11 cellular contexts compared by ENCODE assay signal in genomic region chr5:124289641-124290201, GRCh38.
DNase-seq lines count a peak whose midpoint lies in the region; ATAC-seq, FAIRE-seq and TF ChIP-seq lines count a peak whose summit lies in the region.
"Had no signal": no experiment of that assay in that cellular context is flagged by ENCODE, and none has a peak within 500 bp of the region (broad histone marks: within the 10 kb centered on the region; RNA-seq: fewer than 3 reads in every experiment).

No MANE protein-coding gene starts in this region.

- no peak for TF ChIP-seq EP300 in SK-N-SH (IDR thresholded peaks at IDR 0.05; ENCODE audit: borderline replicate concordance in 1 of 2, low read depth in 1 of 2, low read length in 1 of 2)

- no peaks in the 10 kb centered on the region for H3K79me2 ChIP-seq in SK-N-SH (ENCODE audit: insufficient read depth)
- no peaks in the 10 kb centered on the region for H3K79me2 ChIP-seq in keratinocyte (ENCODE audit: control insufficient read depth, insufficient read depth, low read length)

- FAIRE-seq in keratinocyte (lab: Jason Lieb, UNC) = peak; percentile 41
- FAIRE-seq: K562 had no signal

- peak overlapping the region in 1 of 5 experiments; percentile 71 for H3K4me3 Mint-ChIP-seq in brain

- H3K4me3 ChIP-seq in SK-N-SH (ENCODE audit: low read depth in 2 of 2, low read length in 1 of 2) = no peak overlapping the region
- no peak overlapping the region for H3K4me3 ChIP-seq in keratinocyte (ENCODE audit: control insufficient read depth in 2 of 3, extremely low read depth in 1 of 3, insufficient read depth in 2 of 3, low read depth in 1 of 3, low read length in 3 of 3)
- H3K4me3 ChIP-seq in uterus = no peak overlapping the region
- H3K4me3 ChIP-seq: cardiac muscle cell, K562, spleen had no signal

- TF ChIP-seq RAD21 in SK-N-SH (IDR thresholded peaks at IDR 0.05; ENCODE audit: low read length) = 0 out of 2 replicates have a peak, but pooled peaks have one; percentile 4

- H4K20me1 ChIP-seq in SK-N-SH (ENCODE audit: insufficient read depth) = no peaks in the 10 kb centered on the region
- no peaks in the 10 kb centered on the region for H4K20me1 ChIP-seq in keratinocyte (ENCODE audit: control insufficient read depth, extremely low read depth, insufficient read depth, low read length)

- H3K27me3 Mint-ChIP-seq in brain = peaks cover 8% of the 10 kb centered on the region

- H3K9me2 ChIP-seq in SK-N-SH = no peaks in the 10 kb centered on the region

- CTCF ChIA-PET in SK-N-SH (lab: Yijun Ruan, JAX) = interaction anchor here (1.9 kb wide), 1 partner anchor 11 kb away, joined by 5 read pairs; no protein-coding TSS in a partner anchor

- H3K4me2 ChIP-seq in SK-N-SH = no peak overlapping the region
- H3K4me2 ChIP-seq in keratinocyte (ENCODE audit: control insufficient read depth, extremely low read depth, insufficient read depth, low read depth, low read length) = no peak overlapping the region

- H3K27ac ChIP-seq in SK-N-SH (ENCODE audit: low read depth in 2 of 2, low read length in 1 of 2) (no peak overlapping the region), keratinocyte (ENCODE audit: control insufficient read depth, insufficient read depth, low read length) (no peak overlapping the region), uterus (peak overlapping the region; percentile 22 to 60)
- H3K27ac ChIP-seq: cardiac muscle cell, spleen had no signal

- no peak for TF ChIP-seq POLR2A in uterus (IDR thresholded peaks at IDR 0.05)

- POLR2A ChIA-PET in SK-N-SH (lab: Yijun Ruan, JAX) = no interaction called here

- TF ChIP-seq CTCF in SK-N-SH (IDR thresholded peaks at IDR 0.05) (no peak), brain (conservative IDR thresholded peaks at IDR 0.05) (peak in 1 of 2 experiments; percentile 43), keratinocyte (optimal IDR thresholded peaks at IDR 0.05 in 1 of 3, IDR thresholded peaks at IDR 0.05 in 1 of 3, conservative IDR thresholded peaks at IDR 0.05 in 1 of 3; ENCODE audit: extremely low read depth in 1 of 3, insufficient read depth in 2 of 3, low read length in 3 of 3) (peak; percentile 42 to 46 (median 43)), uterus (IDR thresholded peaks at IDR 0.05) (no peak)

- dilution Hi-C loops in keratinocyte (cut with MboI; ENCODE audit: extremely low pct_ligation_motif_present, low sequenced_read_pairs) = no loop called here

- H2AFZ ChIP-seq in SK-N-SH (ENCODE audit: low read depth) (no peak overlapping the region), keratinocyte (ENCODE audit: control insufficient read depth, low read length) (no peak overlapping the region)

- H3K36me3 ChIP-seq in SK-N-SH (replicated peaks in 1 of 2; ENCODE audit: control insufficient read depth in 1 of 2, insufficient read depth in 2 of 2, low read length in 1 of 2) (no peaks in the 10 kb centered on the region), keratinocyte (ENCODE audit: control insufficient read depth in 2 of 2, extremely low read depth in 1 of 2, insufficient read depth in 2 of 2, low read length in 2 of 2) (no peaks in the 10 kb centered on the region), uterus (no peaks in the 10 kb centered on the region)
- H3K36me3 ChIP-seq: cardiac muscle cell, spleen had no signal

- peak overlapping the region; percentile 67 to 86 (median 72) for H3K27ac Mint-ChIP-seq in brain

- no peaks in the 10 kb centered on the region for H3K9me1 ChIP-seq in keratinocyte (ENCODE audit: control insufficient read depth, extremely low read depth, insufficient read depth, low read length)

- no peak overlapping the region for H3K9ac ChIP-seq in SK-N-SH
- H3K9ac ChIP-seq in keratinocyte (ENCODE audit: control insufficient read depth, extremely low read depth, insufficient read depth, low read length) = no peak overlapping the region

- ATAC-seq in SK-N-SH treated with all-trans-retinoic acid at 6 μM for 48 hours (no peak), HG03196 (IDR thresholded peaks at IDR 0.05; ENCODE audit: unreplicated experiment) (no peak), HG02884 (IDR thresholded peaks at IDR 0.05; ENCODE audit: unreplicated experiment) (no peak)
- ATAC-seq: K562 had no signal

- no peaks in the 10 kb centered on the region for H3K36me3 Mint-ChIP-seq in brain

- H3K9me3 Mint-ChIP-seq in brain = peaks cover 0 to 13% (median 3%) of the 10 kb centered on the region in 5 experiments

- 94% methylated on average over 2 of the region's 2 CpGs for WGBS in SK-N-SH (ENCODE audit: low lambda C conversion rate)

- H3K27me3 ChIP-seq in SK-N-SH (ENCODE audit: insufficient read depth) = no peaks in the 10 kb centered on the region
- H3K27me3 ChIP-seq in keratinocyte (ENCODE audit: control insufficient read depth, extremely low read depth, insufficient read depth, low read length) = no peaks in the 10 kb centered on the region
- H3K27me3 ChIP-seq in uterus = no peaks in the 10 kb centered on the region
- H3K27me3 ChIP-seq: cardiac muscle cell, spleen had no signal

- peaks cover 52% of the 10 kb centered on the region for H3K4me1 Mint-ChIP-seq in brain

- peaks cover 0 to 8% of the 10 kb centered on the region in 2 experiments; a peak in 1 of 4 replicates for H3K4me1 ChIP-seq in SK-N-SH (ENCODE audit: control insufficient read depth in 1 of 2, insufficient read depth in 2 of 2, low read depth in 1 of 2, low read length in 1 of 2)
- peaks cover 6% of the 10 kb centered on the region for H3K4me1 ChIP-seq in keratinocyte (ENCODE audit: control insufficient read depth, extremely low read depth, insufficient read depth, low read length)
- peaks cover 4 to 10% of the 10 kb centered on the region in 2 donors for H3K4me1 ChIP-seq in uterus

- no peaks in the 10 kb centered on the region for H3K9me3 ChIP-seq in SK-N-SH
- H3K9me3 ChIP-seq in keratinocyte (ENCODE audit: control insufficient read depth, low read depth, low read length) = no peaks in the 10 kb centered on the region
- H3K9me3 ChIP-seq in uterus = no peaks in the 10 kb centered on the region

- H3F3A ChIP-seq in SK-N-SH (replicated peaks; ENCODE audit: insufficient read depth) = no peaks in the 10 kb centered on the region

- intact Hi-C loops in uterus (cut with DNase I; ENCODE audit: low total_unique reads) = no loop called here

- DNase-seq in SK-N-SH (no peak), keratinocyte (ENCODE audit: low read depth, low spot score) (no peak), uterus (peak in 1 of 2 donors; percentile 39), NOMO-1 treated with dmso at 0.1 percent for 144 hours (lab: John Stamatoyannopoulos, UW; ENCODE audit: unreplicated experiment) (no peak)
- DNase-seq: spleen had no signal

TF ChIP-seq in SK-N-SH, 30 proteins besides CTCF, POLR2A, EP300 and RAD21 (continues in another document):
- TF ChIP-seq RXRA (IDR thresholded peaks at IDR 0.05; ENCODE audit: borderline replicate concordance, low read depth) = no peak
- no peak for TF ChIP-seq MXI1 (IDR thresholded peaks at IDR 0.05; ENCODE audit: low read depth, low read length)
- no peak for TF ChIP-seq IRF3 (IDR thresholded peaks at IDR 0.05; ENCODE audit: low read depth, low read length)
- TF ChIP-seq TEAD4 (IDR thresholded peaks at IDR 0.05; ENCODE audit: borderline replicate concordance, insufficient read depth) = no peak
- no peak for TF ChIP-seq SMC3 (IDR thresholded peaks at IDR 0.05; ENCODE audit: low read depth, low read length)
- TF ChIP-seq USF1 (IDR thresholded peaks at IDR 0.05; ENCODE audit: borderline replicate concordance, low read depth) = no peak

TF ChIP-seq in SK-N-SH treated with all-trans-retinoic acid at 6 μM for 48 hours, 23 proteins besides CTCF, POLR2A, EP300 and RAD21 (continues in another document):
- TF ChIP-seq PPARA (CRISPR knock-in tag; IDR thresholded peaks at IDR 0.05; ENCODE audit: borderline replicate concordance) = no peak
- TF ChIP-seq TSHZ2 (CRISPR knock-in tag; IDR thresholded peaks at IDR 0.05) = no peak
- TF ChIP-seq TOX (CRISPR knock-in tag; IDR thresholded peaks at IDR 0.05; ENCODE audit: borderline replicate concordance) = no peak
- no peak for TF ChIP-seq ZNF565 (CRISPR knock-in tag; conservative IDR thresholded peaks at IDR 0.05; ENCODE audit: low read depth)
- no peak for TF ChIP-seq ZFP30 (CRISPR knock-in tag; IDR thresholded peaks at IDR 0.05)
- TF ChIP-seq GLIS3 (CRISPR knock-in tag; IDR thresholded peaks at IDR 0.05) = no peak
- no peak for TF ChIP-seq CREB5 (CRISPR knock-in tag; IDR thresholded peaks at IDR 0.05; ENCODE audit: low read depth)
- TF ChIP-seq OSR1 (CRISPR knock-in tag; IDR thresholded peaks at IDR 0.05) = no peak

Comparison
In these comparisons a context has a peak if more than half of its experiments do, and no peak if none do; other contexts are left out.
1. H3K27ac ChIP-seq: peak in uterus (2 of 2); none in SK-N-SH (0 of 2) and keratinocyte (single experiment).
2. CTCF ChIP-seq: peak in keratinocyte (3 of 3); none in SK-N-SH (single experiment) and uterus (0 of 4).